8 cellular contexts compared by ENCODE assay signal in the genomic region with DNA sequence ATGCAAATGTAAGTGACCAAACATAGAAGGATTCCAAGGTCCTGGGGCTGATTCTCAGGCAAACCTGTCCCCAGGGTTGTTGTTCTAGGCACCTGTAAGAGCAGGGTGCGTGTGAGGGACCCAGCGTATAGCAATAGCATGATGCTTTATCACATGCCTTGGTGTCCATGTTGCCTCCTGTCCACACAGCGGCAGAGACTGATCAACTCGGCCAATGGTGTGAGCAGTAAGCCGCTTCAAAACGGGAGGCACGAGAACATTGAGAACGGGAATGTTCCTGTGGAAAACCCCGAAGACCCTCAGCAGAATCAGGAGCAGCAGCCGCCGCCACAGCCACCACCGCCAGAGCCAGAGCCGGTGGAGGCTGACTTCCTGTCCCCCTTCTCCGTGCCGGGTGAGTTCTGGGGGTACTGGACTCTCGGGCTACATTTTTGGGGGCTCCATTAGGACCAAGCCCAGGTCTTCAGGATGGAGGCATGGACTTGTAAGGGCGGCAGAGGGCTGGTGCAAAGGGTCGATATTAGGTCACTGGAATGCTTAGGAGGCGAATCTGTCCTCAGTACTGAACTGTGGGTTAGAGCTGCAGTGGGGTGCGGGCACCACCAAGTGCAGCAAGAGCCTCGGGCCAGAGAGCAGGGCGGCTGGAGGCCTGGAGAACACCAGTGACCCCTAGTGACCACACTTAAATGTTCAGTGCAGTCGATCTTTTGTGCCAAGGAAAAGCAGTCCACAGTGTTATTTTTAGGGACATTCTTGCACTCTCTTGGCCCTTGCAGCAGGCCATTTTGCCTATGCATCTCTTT. TPM values are rescaled to one million over a fixed set of nuclear protein-coding genes. Genes with fewer than 3 reads are reported as not detected.
DNase-seq lines count a peak whose midpoint lies in the region; ATAC-seq, FAIRE-seq and TF ChIP-seq lines count a peak whose summit lies in the region.

No MANE protein-coding gene starts in this region.

- intact Hi-C loops in OCI-LY7 (cut with micrococcal nuclease; ENCODE audit: unreplicated experiment) (loop anchor here (2.0 kb wide), 2 partner anchors 262 to 322 kb away; no protein-coding TSS in a partner anchor), HepG2 (cut with micrococcal nuclease; ENCODE audit: unreplicated experiment) (loop anchor here (5.0 kb wide), 1 partner anchor 319 kb away; no protein-coding TSS in a partner anchor), aorta (cut with DNase I) (loop anchor here (2.0 to 5.0 kb wide), 3 partner anchors 146 to 324 kb away; no protein-coding TSS in a partner anchor)

- H3K4me1 ChIP-seq in OCI-LY7 (ENCODE audit: insufficient read depth, low read length, poor library complexity, severe bottlenecking) (no peaks in the 10 kb centered on the region), HepG2 (ENCODE audit: insufficient read depth, low read length) (0 out of 2 replicates have a peak, but pooled peaks cover 5% of the 10 kb centered on the region), aorta (ENCODE audit: control insufficient read depth in 1 of 2, insufficient read depth in 2 of 2, low read length in 2 of 2) (no peaks in the 10 kb centered on the region)

- H3K4me3 ChIP-seq in OCI-LY7 (ENCODE audit: low read depth, low read length, poor library complexity, severe bottlenecking), result no peak overlapping the region
- H3K4me3 ChIP-seq in HepG2 (replicated peaks in 1 of 3; ENCODE audit: insufficient read depth in 1 of 3, low read depth in 2 of 3, low read length in 3 of 3), result no peak overlapping the region
- no peak overlapping the region for H3K4me3 ChIP-seq in aorta (ENCODE audit: low read length in 2 of 2)

- no peak overlapping the region for H2AFZ ChIP-seq in OCI-LY7 (ENCODE audit: low read length)
- H2AFZ ChIP-seq in HepG2 (ENCODE audit: low read length), result no peak overlapping the region

- no peak overlapping the region for H3K27ac Mint-ChIP-seq in chondrocyte (ENCODE audit: unreplicated experiment)

- H3K79me2 ChIP-seq in OCI-LY7 (ENCODE audit: insufficient read depth, low read depth, low read length), result no peaks in the 10 kb centered on the region
- no peaks in the 10 kb centered on the region for H3K79me2 ChIP-seq in HepG2 (ENCODE audit: insufficient read depth, low read length)

- peaks cover 21% of the 10 kb centered on the region for H3K4me1 Mint-ChIP-seq in chondrocyte (ENCODE audit: low read depth)

- H3K36me3 ChIP-seq in OCI-LY7 (ENCODE audit: insufficient read depth, low read length), result no peaks in the 10 kb centered on the region
- H3K36me3 ChIP-seq in HepG2 (replicated peaks in 1 of 2; ENCODE audit: control insufficient read depth in 1 of 2, insufficient read depth in 2 of 2, low read length in 2 of 2), result no peaks in the 10 kb centered on the region
- H3K36me3 ChIP-seq in aorta (ENCODE audit: control insufficient read depth in 1 of 2, insufficient read depth in 2 of 2, low read length in 1 of 2), result no peaks in the 10 kb centered on the region

- ATAC-seq in HepG2 (peak; percentile 88), aorta (ENCODE audit: low FRiP score) (peak; percentile 83), GM18873 (IDR thresholded peaks at IDR 0.05; ENCODE audit: low FRiP score, unreplicated experiment) (no peak)

- no peak for TF ChIP-seq EP300 in HepG2 (IDR thresholded peaks at IDR 0.05; ENCODE audit: low read depth in 2 of 2, low read length in 2 of 2)
- no peak for TF ChIP-seq EP300 in HepG2 (CRISPR knock-in tag; IDR thresholded peaks at IDR 0.05; ENCODE audit: borderline replicate concordance)

- TF ChIP-seq POLR2A in H54 (IDR thresholded peaks at IDR 0.05; ENCODE audit: low read depth, low read length), result no peak
- no peak for TF ChIP-seq POLR2A in HepG2 (IDR thresholded peaks at IDR 0.05; ENCODE audit: insufficient read depth in 1 of 2, low read depth in 2 of 2, low read length in 2 of 2)

- TF ChIP-seq CTCF in OCI-LY7 (conservative IDR thresholded peaks at IDR 0.05; ENCODE audit: low read length) (peak; percentile 69), chondrocyte (IDR thresholded peaks at IDR 0.05) (peak; percentile 87), HepG2 (CRISPR knock-in tag; IDR thresholded peaks at IDR 0.05) (peak; percentile 90)

- H3K9me3 Mint-ChIP-seq in chondrocyte (ENCODE audit: low read depth), result no peaks in the 10 kb centered on the region

- TF ChIP-seq RAD21 in HepG2 (CRISPR knock-in tag; IDR thresholded peaks at IDR 0.05), result peak; percentile 77

- H4K20me1 ChIP-seq in OCI-LY7 (ENCODE audit: insufficient read depth, low read length) (no peaks in the 10 kb centered on the region), HepG2 (ENCODE audit: insufficient read depth, low read length) (no peaks in the 10 kb centered on the region)

- H3K9me2 ChIP-seq in OCI-LY7 (ENCODE audit: insufficient read depth, low read length), result no peaks in the 10 kb centered on the region

- no peaks in the 10 kb centered on the region for H3K9me3 ChIP-seq in OCI-LY7 (ENCODE audit: low read length)
- H3K9me3 ChIP-seq in HepG2 (ENCODE audit: low read length), result no peaks in the 10 kb centered on the region
- no peaks in the 10 kb centered on the region for H3K9me3 ChIP-seq in aorta (ENCODE audit: control insufficient read depth, low read length)

- H3K36me3 Mint-ChIP-seq in chondrocyte (ENCODE audit: low read depth), result no peaks in the 10 kb centered on the region

- WGBS in HepG2 (ENCODE audit: low lambda C conversion rate), result 38% methylated on average over 19 of the region's 23 CpGs
- WGBS in aorta, 2 donors, result 61 to 62% methylated on average over 23 of the region's 23 CpGs

- peaks cover 10 to 58% of the 10 kb centered on the region in 2 experiments for H3K27me3 ChIP-seq in HepG2 (ENCODE audit: control insufficient read depth in 1 of 2, insufficient read depth in 2 of 2, low read length in 2 of 2)
- H3K27me3 ChIP-seq in aorta (ENCODE audit: control insufficient read depth in 1 of 2, insufficient read depth in 2 of 2, low read length in 1 of 2), result no peaks in the 10 kb centered on the region

- no peaks in the 10 kb centered on the region for H3K27me3 Mint-ChIP-seq in chondrocyte (ENCODE audit: low read depth)

- BruUV-seq in OCI-LY7 (replicated peaks; lab: Mats Ljungman, UMichigan), result no TSS peak
- no TSS peak for BruUV-seq in HepG2 (replicated peaks; lab: Mats Ljungman, UMichigan)

- no peak overlapping the region for H3K27ac ChIP-seq in OCI-LY7 (ENCODE audit: low read depth, low read length, poor library complexity, severe bottlenecking)
- H3K27ac ChIP-seq in HepG2 (ENCODE audit: extremely low read length, insufficient read depth, low read length), result no peak overlapping the region
- H3K27ac ChIP-seq in aorta (ENCODE audit: low read depth in 1 of 2, low read length in 2 of 2), result no peak overlapping the region

- H3K4me3 Mint-ChIP-seq in chondrocyte (ENCODE audit: unreplicated experiment), result no peak overlapping the region

- in situ Hi-C loops in HepG2 (cut with HindIII; ENCODE audit: extremely low pct_ligation_motif_present, low pct_unique_long_range_greater_than_20kb), result loop anchor here (10.0 kb wide), 1 partner anchor 322 kb away; no protein-coding TSS in a partner anchor

- FAIRE-seq in H54 (lab: Jason Lieb, UNC) (peak; percentile 83), HepG2 (lab: Jason Lieb, UNC) (peak; percentile 30)

- POLR2A ChIA-PET in OCI-LY7 (lab: Charles Lee), result no interaction called here
- POLR2A ChIA-PET in HepG2 (lab: Yijun Ruan, JAX), result no interaction called here

- CTCF ChIA-PET in OCI-LY7 (lab: Charles Lee; ENCODE audit: unreplicated experiment), result no interaction called here
- CTCF ChIA-PET in HepG2 (lab: Yijun Ruan, JAX; ENCODE audit: low intra/inter-chr PET ratio, low total read pairs), result interaction anchor here (0.7 to 1.3 kb wide), 3 partner anchors 54 to 321 kb away, joined by 3 to 9 read pairs (median 5); no protein-coding TSS in a partner anchor

- H3K4me2 ChIP-seq in OCI-LY7 (ENCODE audit: low read length) (no peak overlapping the region), HepG2 (ENCODE audit: low read depth, low read length) (no peak overlapping the region)

- no peak overlapping the region for H3K9ac ChIP-seq in HepG2 (ENCODE audit: insufficient read depth, low read depth, low read length)

- DNase-seq in DMS153 (lab: John Stamatoyannopoulos, UW), result peak; percentile 56
- peak; percentile 71 for DNase-seq in H54 (ENCODE audit: insufficient read length, low spot score)
- peak; percentile 57 for DNase-seq in OCI-LY7 (ENCODE audit: low spot score)
- no peak for DNase-seq in chondrocyte (ENCODE audit: low spot score)
- DNase-seq in HepG2 (ENCODE audit: low spot score), result peak; percentile 59
- peak; percentile 76 to 82 for DNase-seq in aorta
- DNase-seq in activated T-cell treated with anti-CD3 and anti-CD28 coated beads for 4 hours, result no peak

RNA-seq across cellular contexts. Expression of a gene that starts 57.2 kb away (rescaled TPM):
- total RNA-seq in OCI-LY7 (2014; rRNA removed; shearing (Covaris generic)), result not detected in 2 replicates
- total RNA-seq in OCI-LY7 (2022) (not detected in 2 replicates), chondrocyte (18.8 to 24.2 TPM (median 20.2 TPM) in 3 replicates), HepG2 (2016; rRNA removed; fragmentation: Illumina TruSeq; extraction: Trizol) (2.3 and 2.9 TPM in 2 replicates), aorta (10 to 100 TPM; 49.1 to 53.8 TPM)
- total RNA-seq in HepG2 (2016; cell fraction: cytosol; rRNA removed; fragmentation: Illumina TruSeq; extraction: Trizol; ENCODE audit: low read depth), result 2.3 and 2.7 TPM in 2 replicates
- 2.0 and 2.8 TPM in 2 replicates for total RNA-seq in HepG2 (2016; cell fraction: insoluble cytoplasmic fraction; rRNA removed; fragmentation: Illumina TruSeq; extraction: Trizol)
- total RNA-seq in HepG2 (2016; cell fraction: membrane; rRNA removed; fragmentation: Illumina TruSeq; extraction: Trizol), result 4.4 and 4.7 TPM in 2 replicates
- total RNA-seq in HepG2 (2016; cell fraction: nucleus; rRNA removed; fragmentation: Illumina TruSeq; extraction: Trizol), result 5.1 and 7.2 TPM in 2 replicates
- polyA plus RNA-seq in HepG2 (2011; rRNA removed) (3.5 and 3.6 TPM in 2 replicates), aorta (10 to 100 TPM; 10.5 to 11.0 TPM)
- 1.6 and 2.1 TPM in 2 replicates for polyA plus RNA-seq in HepG2 (2011; cell fraction: cytosol; rRNA removed)
- 7.0 TPM in 2 replicates for polyA plus RNA-seq in HepG2 (2011; cell fraction: nucleus; rRNA removed)
- 5.6 and 6.5 TPM in 2 replicates for polyA plus RNA-seq in HepG2 (2012)
- 6.3 and 6.8 TPM in 2 replicates for polyA plus RNA-seq in HepG2 (2016; cell fraction: cytosol; fragmentation: Illumina TruSeq; extraction: Trizol; ENCODE audit: low read depth)
- 7.0 and 10.5 TPM in 2 replicates for polyA plus RNA-seq in HepG2 (2016; cell fraction: insoluble cytoplasmic fraction; fragmentation: Illumina TruSeq; extraction: Trizol; ENCODE audit: low read depth)
- polyA plus RNA-seq in HepG2 (2016; cell fraction: membrane; fragmentation: Illumina TruSeq; extraction: Trizol; ENCODE audit: low read depth), result 9.8 and 10.5 TPM in 2 replicates
- polyA plus RNA-seq in HepG2 (2016; cell fraction: nucleus; fragmentation: Illumina TruSeq; extraction: Trizol; ENCODE audit: insufficient read depth, low read depth), result 11.7 and 11.9 TPM in 2 replicates
- polyA minus RNA-seq in HepG2 (2011; rRNA and poly(A)+ RNA removed; ENCODE audit: low replicate concordance), result 5.5 TPM in 1 of 2 replicates, not detected in the other
- 4.6 and 4.9 TPM in 2 replicates for polyA minus RNA-seq in HepG2 (2011; cell fraction: cytosol; rRNA and poly(A)+ RNA removed)
- polyA minus RNA-seq in HepG2 (2011; cell fraction: nucleus; rRNA and poly(A)+ RNA removed), result 8.0 and 9.7 TPM in 2 replicates

Comparison
In these comparisons a context has a peak if more than half of its experiments do, and no peak if none do; other contexts are left out.
1. DNase-seq: peak in DMS153 (single experiment), H54 (single experiment), OCI-LY7 (single experiment), HepG2 (single experiment) and aorta (2 of 2); none in chondrocyte (single experiment) and activated T-cell treated with anti-CD3 and anti-CD28 coated beads for 4 hours (single experiment).
2. Peak in every context shown above with its lines, with median percentiles within 50 percentile points of each other: CTCF ChIP-seq.